Comparison of ENCODE assay signal across 16 cellular contexts in genomic region chr13:97296740-97297139, GRCh38.
"Had no signal": no experiment of that assay in that cellular context is flagged by ENCODE, and none has a peak within 500 bp of the region (broad histone marks: within the 10 kb centered on the region; RNA-seq: fewer than 3 reads in every experiment).

No MANE protein-coding gene starts in this region.

- ATAC-seq: activated CD8-positive, alpha-beta memory T cell treated with anti-CD3 and anti-CD28 coated beads, Interleukin-2, amount 10 ng/mL, durations not matched to agents 7 days and 5 days; activated T-cell treated with anti-CD3 and anti-CD28 coated beads, Interleukin-2, amount 50 U/mL, for 4 hours had no signal

- H3K27ac Mint-ChIP-seq: activated CD8-positive, alpha-beta memory T cell treated with anti-CD3 and anti-CD28 coated beads, Interleukin-2, amount 10 ng/mL, durations not matched to agents 7 days and 5 days; activated naive CD8-positive, alpha-beta T cell; endodermal cell; neural progenitor cell had no signal

- H3K27me3 Mint-ChIP-seq: activated CD8-positive, alpha-beta memory T cell treated with anti-CD3 and anti-CD28 coated beads, Interleukin-2, amount 10 ng/mL, durations not matched to agents 7 days and 5 days; activated naive CD8-positive, alpha-beta T cell; type B pancreatic cell had no signal

- H3K27me3 ChIP-seq: esophagus squamous epithelium, neural progenitor cell, right atrium auricular region had no signal

- H3K27ac ChIP-seq: left ventricle myocardium inferior, neural progenitor cell, right atrium auricular region had no signal

- H3K4me1 ChIP-seq: neural progenitor cell had no signal

- H3K9me3 ChIP-seq: esophagus squamous epithelium, left ventricle myocardium inferior, right atrium auricular region had no signal

- H3K4me3 Mint-ChIP-seq: activated CD8-positive, alpha-beta memory T cell treated with anti-CD3 and anti-CD28 coated beads, Interleukin-2, amount 10 ng/mL, durations not matched to agents 7 days and 5 days; activated naive CD8-positive, alpha-beta T cell; activated T-cell treated with anti-CD3 and anti-CD28 coated beads, Interleukin-2, amount 50 U/mL, for 4 hours; endodermal cell; neural progenitor cell; type B pancreatic cell had no signal

- H3K9me3 Mint-ChIP-seq: activated T-cell treated with anti-CD3 and anti-CD28 coated beads, Interleukin-2, amount 50 U/mL, for 4 hours; endodermal cell; type B pancreatic cell had no signal

- DNase-seq: activated CD4-positive, alpha-beta T cell treated with anti-CD3 and anti-CD28 coated beads, Interleukin-2, amount 50 U/mL, for 48 hours; activated CD4-positive, CD25-positive, alpha-beta regulatory T cell treated with anti-CD3 and anti-CD28 coated beads, Interleukin-2, amount 50 U/mL, for 72 hours; activated CD8-positive, alpha-beta memory T cell treated with anti-CD3 and anti-CD28 coated beads, Interleukin-2, amount 10 ng/mL, durations not matched to agents 7 days and 5 days; activated gamma-delta T cell; activated T-cell treated with anti-CD3 and anti-CD28 coated beads, Interleukin-2, amount 50 U/mL, for 4 hours; endodermal cell; esophagus squamous epithelium; foreskin melanocyte; head of caudate nucleus; left ventricle myocardium inferior; stimulated activated naive CD4-positive, alpha-beta T cell treated with Interleukin-2 at 50 U/mL for 16 hours; T-helper 9 cell had no signal

- H3K4me3 ChIP-seq: esophagus squamous epithelium, left ventricle myocardium inferior, neural progenitor cell, right atrium auricular region had no signal

- H2AFZ ChIP-seq: neural progenitor cell had no signal

- H3K36me3 ChIP-seq: esophagus squamous epithelium, left ventricle myocardium inferior, neural progenitor cell, right atrium auricular region had no signal
